In the genomic region with DNA sequence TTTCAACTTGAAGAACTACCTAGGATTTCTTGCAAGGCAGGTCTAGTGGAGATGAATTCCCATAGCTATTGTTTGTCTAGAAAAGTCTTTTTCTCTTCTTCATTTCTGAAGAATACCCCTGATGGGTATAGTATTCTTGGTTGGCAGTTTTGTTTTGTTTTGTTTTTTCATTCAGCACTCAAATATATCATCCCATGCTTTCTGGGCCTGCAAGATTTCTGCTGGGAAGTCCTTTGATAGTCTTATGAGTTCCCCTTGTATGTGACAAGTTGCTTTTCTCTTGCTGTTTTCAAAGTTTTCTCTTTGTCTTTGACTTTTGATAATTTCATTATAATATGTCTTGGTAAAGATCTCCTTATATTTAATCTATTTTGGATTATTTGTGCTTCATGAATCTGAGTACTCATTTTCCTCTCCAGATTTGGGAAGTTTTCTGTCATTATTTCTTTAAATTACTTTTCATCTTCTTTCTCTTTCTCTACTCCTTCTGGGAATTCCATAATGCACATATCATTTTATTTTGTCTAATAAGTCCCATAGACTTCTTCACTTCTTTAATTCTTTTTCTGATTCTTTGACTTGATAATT, we compare ENCODE assay signal across 11 cellular contexts.
"Had no signal": no experiment of that assay in that cellular context is flagged by ENCODE, and none has a peak within 500 bp of the region (broad histone marks: within the 10 kb centered on the region; RNA-seq: fewer than 3 reads in every experiment).

No MANE protein-coding gene starts in this region.

- H3K27ac ChIP-seq: GM23248 had no signal

- FAIRE-seq: H1, H54 had no signal

- H3K4me1 ChIP-seq: HAP-1 had no signal

- DNase-seq: GM23248, GOT3, H7, H9, HCEC 1CT, HFFc6 had no signal

- ATAC-seq: GM23338, HCT116 had no signal

- H3K9me3 ChIP-seq: HAP-1 had no signal

- H3K4me3 ChIP-seq: GM23248, GM23338, HAP-1 had no signal

- H3K4me2 ChIP-seq: GM23338 had no signal

- H3K36me3 ChIP-seq: HAP-1 had no signal

- H2AFZ ChIP-seq: GM23248, GM23338 had no signal

- H3K9ac ChIP-seq: GM23248 had no signal
